Comparison of ENCODE assay signal across 20 cellular contexts in genomic region chr4:152415980-152416379, GRCh38.
A peak's percentile ranks its signal among the peaks of the same experiment; 100 is the strongest.
DNase-seq lines count a peak whose midpoint lies in the region; ATAC-seq and TF ChIP-seq lines count a peak whose summit lies in the region.
"Had no signal": no experiment of that assay in that cellular context is flagged by ENCODE, and none has a peak within 500 bp of the region (broad histone marks: within the 10 kb centered on the region; RNA-seq: fewer than 3 reads in every experiment).

No MANE protein-coding gene starts in this region.

- peak; percentile 29 for DNase-seq in AG10803 (ENCODE audit: low read depth)
- DNase-seq in HS-5 (ENCODE audit: low read depth) = peak; percentile 4
- DNase-seq in brain microvascular endothelial cell = peak; percentile 62
- DNase-seq in kidney glomerular epithelial cell (lab: John Stamatoyannopoulos, UW) = peak; percentile 25
- DNase-seq in NCI-H1048 (lab: John Stamatoyannopoulos, UW) = no peak
- DNase-seq in NCI-H1436 treated with DMSO at 0.1 percent for 48 hours (lab: John Stamatoyannopoulos, UW) = no peak
- no peak for DNase-seq in osteocyte (ENCODE audit: extremely low spot score, unreplicated experiment)
- DNase-seq: activated effector memory CD4-positive, alpha-beta T cell treated with anti-CD3 and anti-CD28 coated beads, Interleukin-2, amount 50 U/mL, for 16 hours; C1 segment of cervical spinal cord; effector memory CD8-positive, alpha-beta T cell; heart right ventricle; NCI-H1930; NCI-H748 treated with DMSO at 0.1 percent for 48 hours; ovary; stimulated activated CD4-positive, alpha-beta T cell treated with anti-CD3 and anti-CD28 coated beads, Interleukin-12 subunit alpha, Interleukin-12 subunit beta, amount 100 ng/mL, for 4 hours; stomach; WERI-Rb-1 had no signal

- H3K4me3 ChIP-seq in AG10803 (ENCODE audit: low read length) (no peak overlapping the region), brain microvascular endothelial cell (ENCODE audit: low read depth, low read length) (no peak overlapping the region)
- H3K4me3 ChIP-seq: cardiac muscle cell, heart right ventricle, ovary, stomach had no signal

- no peak for ATAC-seq in HG02981 (IDR thresholded peaks at IDR 0.05; ENCODE audit: unreplicated experiment)
- ATAC-seq: effector memory CD8-positive, alpha-beta T cell; heart right ventricle had no signal

- H3K36me3 ChIP-seq in brain microvascular endothelial cell (replicated peaks) = no peaks in the 10 kb centered on the region
- H3K36me3 ChIP-seq: cardiac muscle cell, ovary had no signal

- no peaks in the 10 kb centered on the region for H3K9me3 Mint-ChIP-seq in osteocyte (ENCODE audit: unreplicated experiment)
- H3K9me3 Mint-ChIP-seq: effector memory CD8-positive, alpha-beta T cell had no signal

- no peaks in the 10 kb centered on the region for H3K27me3 Mint-ChIP-seq in osteocyte (ENCODE audit: unreplicated experiment)
- H3K27me3 Mint-ChIP-seq: effector memory CD8-positive, alpha-beta T cell had no signal

- H3K4me3 Mint-ChIP-seq in osteocyte (ENCODE audit: unreplicated experiment) = no peak overlapping the region
- H3K4me3 Mint-ChIP-seq: effector memory CD8-positive, alpha-beta T cell had no signal

- TF ChIP-seq CTCF in AG10803 (conservative IDR thresholded peaks at IDR 0.05; ENCODE audit: low read length) (no peak), brain microvascular endothelial cell (IDR thresholded peaks at IDR 0.05; ENCODE audit: low read depth, low read length, missing control alignments) (no peak), osteocyte (IDR thresholded peaks at IDR 0.05) (no peak)

- H3K4me1 Mint-ChIP-seq in osteocyte (ENCODE audit: unreplicated experiment) = peaks cover 13% of the 10 kb centered on the region

- in situ Hi-C loops in brain microvascular endothelial cell (cut with HindIII; ENCODE audit: low pct_ligation_motif_present, low sequenced_read_pairs) = no loop called here

- no peak overlapping the region for H3K27ac ChIP-seq in brain microvascular endothelial cell
- H3K27ac ChIP-seq: cardiac muscle cell, heart right ventricle, HL-60, ovary, stomach, WERI-Rb-1 had no signal

- H3K27me3 ChIP-seq in brain microvascular endothelial cell (replicated peaks) = no peaks in the 10 kb centered on the region
- H3K27me3 ChIP-seq: cardiac muscle cell, heart right ventricle, ovary, stomach had no signal

- no peak overlapping the region for H3K27ac Mint-ChIP-seq in osteocyte (ENCODE audit: unreplicated experiment)

- H3K36me3 Mint-ChIP-seq in osteocyte (ENCODE audit: unreplicated experiment) = peaks cover 6% of the 10 kb centered on the region

Comparison
In these comparisons a context has a peak if more than half of its experiments do, and no peak if none do; other contexts are left out.
1. DNase-seq: peak in AG10803 (single experiment), HS-5 (single experiment), brain microvascular endothelial cell (single experiment) and kidney glomerular epithelial cell (single experiment); none in NCI-H1048 (single experiment), NCI-H1436 treated with DMSO at 0.1 percent for 48 hours (single experiment) and osteocyte (single experiment).